ENCODE assay signal across 8 cellular contexts in genomic region chr7:4610768-4611467, GRCh38.
DNase-seq lines count a peak whose midpoint lies in the region; ATAC-seq lines count a peak whose summit lies in the region.

No MANE protein-coding gene starts in this region.

- CTCF ChIA-PET in activated CD4-positive, alpha-beta T cell treated with anti-CD3 and anti-CD28 coated beads for 36 hours (lab: Charles Lee): interaction anchor here (0.6 to 0.8 kb wide), 2 partner anchors 293 to 750 kb away, joined by 3 read pairs; no protein-coding TSS in a partner anchor

- H3K4me1 Mint-ChIP-seq in activated CD4-positive, alpha-beta T cell treated with anti-CD3 and anti-CD28 coated beads for 36 hours: peaks cover 14% of the 10 kb centered on the region
- H3K4me1 Mint-ChIP-seq in memory B cell: peaks cover 10% of the 10 kb centered on the region

- H3K9me3 Mint-ChIP-seq in activated CD4-positive, alpha-beta T cell treated with anti-CD3 and anti-CD28 coated beads for 36 hours (ENCODE audit: low read depth): no peaks in the 10 kb centered on the region
- no peaks in the 10 kb centered on the region for H3K9me3 Mint-ChIP-seq in memory B cell

- intact Hi-C loops in activated CD4-positive, alpha-beta T cell treated with anti-CD3 and anti-CD28 coated beads for 36 hours (cut with DNase I, micrococcal nuclease): loop anchor here (1.0 to 10.0 kb wide), 7 partner anchors 22 to 474 kb away; partner anchors contain the start of genes FOXK1 (in 1 of the 2) and RADIL (in 1 of the 2)

- no peaks in the 10 kb centered on the region for H3K27me3 Mint-ChIP-seq in activated CD4-positive, alpha-beta T cell treated with anti-CD3 and anti-CD28 coated beads for 36 hours
- peaks cover 11% of the 10 kb centered on the region for H3K27me3 Mint-ChIP-seq in memory B cell

- H3K36me3 Mint-ChIP-seq in activated CD4-positive, alpha-beta T cell treated with anti-CD3 and anti-CD28 coated beads for 36 hours (ENCODE audit: low read depth): no peaks in the 10 kb centered on the region
- H3K36me3 Mint-ChIP-seq in memory B cell: no peaks in the 10 kb centered on the region

- POLR2A ChIA-PET in activated CD4-positive, alpha-beta T cell treated with anti-CD3 and anti-CD28 coated beads for 36 hours (lab: Charles Lee): no interaction called here

- ATAC-seq in HG03108 (IDR thresholded peaks at IDR 0.05; ENCODE audit: unreplicated experiment) (peak; percentile 66), memory B cell (ENCODE audit: low read depth) (peak; percentile 74)
- peak; percentile 77 for ATAC-seq in activated CD4-positive, alpha-beta T cell treated with anti-CD3 and anti-CD28 coated beads for 36 hours

- DNase-seq in DMS79 treated with DMSO at 0.1 percent for 48 hours (lab: John Stamatoyannopoulos, UW): peak; percentile 11
- DNase-seq in DMS79 (lab: John Stamatoyannopoulos, UW): no peak
- DNase-seq in NCI-H460 (ENCODE audit: extremely low read depth, low read depth): peak; percentile 76
- DNase-seq in activated CD4-positive, alpha-beta T cell treated with anti-CD3 and anti-CD28 coated beads for 36 hours: peak; percentile 59
- DNase-seq in effector CD4-positive, alpha-beta T cell: peak; percentile 51
- peak; percentile 51 to 64 for DNase-seq in memory B cell (ENCODE audit: low spot score in 2 of 2)
- DNase-seq in stimulated activated naive CD4-positive, alpha-beta T cell (lab: John Stamatoyannopoulos, UW): peak; percentile 23 to 76 (median 44)

- no peak overlapping the region for H3K27ac Mint-ChIP-seq in activated CD4-positive, alpha-beta T cell treated with anti-CD3 and anti-CD28 coated beads for 36 hours
- no peak overlapping the region for H3K27ac Mint-ChIP-seq in memory B cell

- H3K4me3 Mint-ChIP-seq in activated CD4-positive, alpha-beta T cell treated with anti-CD3 and anti-CD28 coated beads for 36 hours: no peak overlapping the region
- no peak overlapping the region for H3K4me3 Mint-ChIP-seq in memory B cell
